Comparison of ENCODE assay signal across 1 cellular context in genomic region chr5:179330186-179330900, GRCh38.
TF ChIP-seq lines count a peak whose summit lies in the region.

No MANE protein-coding gene starts in this region.

TF ChIP-seq in HepG2, 621 proteins besides CTCF, POLR2A, EP300 and RAD21:
- TF ChIP-seq POGZ (CRISPR knock-in tag; IDR thresholded peaks at IDR 0.05) (no peak), ZSCAN31 (CRISPR knock-in tag; IDR thresholded peaks at IDR 0.05; ENCODE audit: low read depth) (no peak), ZNF839 (CRISPR knock-in tag; IDR thresholded peaks at IDR 0.05; ENCODE audit: borderline replicate concordance) (no peak), HMGXB3 (CRISPR knock-in tag; IDR thresholded peaks at IDR 0.05; ENCODE audit: borderline replicate concordance) (no peak), ZNF720 (CRISPR knock-in tag; IDR thresholded peaks at IDR 0.05) (no peak), ZNF121 (CRISPR knock-in tag; IDR thresholded peaks at IDR 0.05) (no peak), SUZ12 (IDR thresholded peaks at IDR 0.05; ENCODE audit: low read depth, low read length) (no peak), FOXM1 (CRISPR knock-in tag; IDR thresholded peaks at IDR 0.05) (no peak), ETV5 (CRISPR knock-in tag; IDR thresholded peaks at IDR 0.05; ENCODE audit: borderline replicate concordance) (no peak), FOXO4 (CRISPR knock-in tag; conservative IDR thresholded peaks at IDR 0.05) (no peak)
